9 cellular contexts compared by ENCODE assay signal in genomic region chr19:16888629-16889371, GRCh38. TPM values are rescaled to one million over a fixed set of nuclear protein-coding genes. Genes with fewer than 3 reads are reported as not detected.
A peak's percentile ranks its signal among the peaks of the same experiment; 100 is the strongest.
DNase-seq lines count a peak whose midpoint lies in the region; ATAC-seq and TF ChIP-seq lines count a peak whose summit lies in the region.
"Had no signal": no experiment of that assay in that cellular context is flagged by ENCODE, and none has a peak within 500 bp of the region (broad histone marks: within the 10 kb centered on the region; RNA-seq: fewer than 3 reads in every experiment).

Gene F2RL3 (plus strand): TSS chr19:16888999. CDS start chr19:16889190, 191 bp downstream.

- intact Hi-C loops in sigmoid colon (cut with DNase I), result no loop called here

- H3K4me3 ChIP-seq in sigmoid colon, result peak within 1 kb of the TSS in 1 of 4 donors; percentile 19

- TF ChIP-seq POLR2A in GM15510 (IDR thresholded peaks at IDR 0.05; ENCODE audit: borderline replicate concordance, extremely low read depth, insufficient read length) (peak; percentile 21), sigmoid colon (IDR thresholded peaks at IDR 0.05) (no peak)

- 22 to 58% methylated on average over 31 of the region's 31 CpGs for WGBS in sigmoid colon, 2 donors

- H3K27ac ChIP-seq in sigmoid colon, result peak within 1 kb of the TSS in 3 of 4 donors; percentile 12 to 41 (median 26)
- H3K27ac ChIP-seq: epithelial cell of prostate had no signal

- TF ChIP-seq EP300 in sigmoid colon (IDR thresholded peaks at IDR 0.05), result peak in 1 of 4 donors; percentile 52

- H3K4me3 Mint-ChIP-seq in endothelial cell (ENCODE audit: unreplicated experiment), result no peak within 1 kb of the TSS

- peak; percentile 48 for DNase-seq in KG1 (lab: John Stamatoyannopoulos, UW)
- peak; percentile 61 for DNase-seq in endothelial cell (ENCODE audit: low spot score)
- peak; percentile 81 for DNase-seq in sigmoid colon
- DNase-seq in stimulated activated CD4-positive, alpha-beta T cell treated with anti-CD3 and anti-CD28 coated beads, Interleukin-4, amount 100 ng/mL, for 4 hours, result no peak
- DNase-seq in activated CD4-positive, alpha-beta T cell treated with anti-CD3 and anti-CD28 coated beads for 48 hours, result no peak
- no peak for DNase-seq in stimulated activated naive CD4-positive, alpha-beta T cell (lab: John Stamatoyannopoulos, UW)

- peaks cover 0 to 33% (median 8%) of the 10 kb centered on the region in 3 donors for H3K27me3 ChIP-seq in sigmoid colon

- no peaks in the 10 kb centered on the region for H3K36me3 ChIP-seq in sigmoid colon

- no peaks in the 10 kb centered on the region for H3K36me3 Mint-ChIP-seq in endothelial cell (ENCODE audit: low read depth, unreplicated experiment)

- peak within 1 kb of the TSS; percentile 70 for H3K27ac Mint-ChIP-seq in endothelial cell (ENCODE audit: unreplicated experiment)

- peaks cover 0 to 8% (median 4%) of the 10 kb centered on the region in 4 donors for H3K4me1 ChIP-seq in sigmoid colon

- no peaks in the 10 kb centered on the region for H3K9me3 ChIP-seq in sigmoid colon

- peaks cover 3% of the 10 kb centered on the region for H3K4me1 Mint-ChIP-seq in endothelial cell (ENCODE audit: unreplicated experiment)

- TF ChIP-seq CTCF in endothelial cell (IDR thresholded peaks at IDR 0.05; ENCODE audit: unreplicated experiment) (no peak), sigmoid colon (IDR thresholded peaks at IDR 0.05) (no peak)

- no peak for ATAC-seq in HG03439 (IDR thresholded peaks at IDR 0.05; ENCODE audit: unreplicated experiment)

- no peaks in the 10 kb centered on the region for H3K9me3 Mint-ChIP-seq in endothelial cell (ENCODE audit: unreplicated experiment)

- peaks cover 4% of the 10 kb centered on the region for H3K27me3 Mint-ChIP-seq in endothelial cell (ENCODE audit: unreplicated experiment)

RNA-seq across cellular contexts. Expression of gene F2RL3, which starts in this region (rescaled TPM):
- 0.92 TPM for total RNA-seq in endothelial cell (ENCODE audit: unreplicated experiment)
- 1 to 10 TPM; 1.8 to 3.9 (median 1.9) TPM for total RNA-seq in sigmoid colon
- 1 to 10 TPM in 2 of 3 donors, under 1 TPM in 1; 0.69 to 3.5 (median 2.4) TPM for polyA plus RNA-seq in sigmoid colon

Comparison
In these comparisons a context has a peak if more than half of its experiments do, and no peak if none do; other contexts are left out.
1. Peak in DNase-seq in endothelial cell; RNA of the gene not detected or under 1 TPM.
2. DNase-seq: peak in KG1 (single experiment) and sigmoid colon (single experiment); none in stimulated activated CD4-positive, alpha-beta T cell treated with anti-CD3 and anti-CD28 coated beads, Interleukin-4, amount 100 ng/mL, for 4 hours (0 of 2), activated CD4-positive, alpha-beta T cell treated with anti-CD3 and anti-CD28 coated beads for 48 hours (single experiment) and stimulated activated naive CD4-positive, alpha-beta T cell (0 of 6).